ENCODE assay signal across 8 cellular contexts in genomic region chr2:71023553-71024243, GRCh38. TPM values are rescaled to one million over a fixed set of nuclear protein-coding genes. Genes with fewer than 3 reads are reported as not detected.
A peak's percentile ranks its signal among the peaks of the same experiment; 100 is the strongest.
DNase-seq lines count a peak whose midpoint lies in the region; ATAC-seq and TF ChIP-seq lines count a peak whose summit lies in the region.
"Not testable (repeated sequence)": the region's sequence is repeated elsewhere in the genome, so short reads cannot be mapped to it uniquely, and the experiment has no call there.

No MANE protein-coding gene starts in this region.

- not testable (repeated sequence) for H3K4me3 Mint-ChIP-seq in CD4-positive, CD25-positive, alpha-beta regulatory T cell; HFFc6; activated naive CD4-positive, alpha-beta T cell treated with anti-CD3 and anti-CD28 coated beads, Interleukin-2, amount 50 U/mL, for 24 hours

- H3K4me1 Mint-ChIP-seq in CD4-positive, CD25-positive, alpha-beta regulatory T cell; HFFc6 (ENCODE audit: low read depth): not testable (repeated sequence)
- H3K4me1 Mint-ChIP-seq in activated naive CD4-positive, alpha-beta T cell treated with anti-CD3 and anti-CD28 coated beads, Interleukin-2, amount 50 U/mL, for 24 hours = peaks cover 13% of the 10 kb centered on the region

- H3K27me3 ChIP-seq in CD4-positive, CD25-positive, alpha-beta regulatory T cell (ENCODE audit: control insufficient read depth, insufficient read depth, low read length) = not testable (repeated sequence)

- H3K9me3 Mint-ChIP-seq in CD4-positive, CD25-positive, alpha-beta regulatory T cell; HFFc6; activated naive CD4-positive, alpha-beta T cell treated with anti-CD3 and anti-CD28 coated beads, Interleukin-2, amount 50 U/mL, for 24 hours: not testable (repeated sequence)

- not testable (repeated sequence) for H3K36me3 ChIP-seq in CD4-positive, CD25-positive, alpha-beta regulatory T cell (ENCODE audit: control insufficient read depth, insufficient read depth, low read length)

- ATAC-seq in CD4-positive, CD25-positive, alpha-beta regulatory T cell (ENCODE audit: low read depth in 2 of 2) = not testable (repeated sequence)

- H3K4me1 ChIP-seq in CD4-positive, CD25-positive, alpha-beta regulatory T cell (ENCODE audit: control insufficient read depth, insufficient read depth, low read length, poor library complexity, severe bottlenecking) = not testable (repeated sequence)

- not testable (repeated sequence) for H3K27ac ChIP-seq in CD4-positive, CD25-positive, alpha-beta regulatory T cell (ENCODE audit: insufficient read depth, low read length, poor library complexity, severe bottlenecking)

- DNase-seq in CD4-positive, CD25-positive, alpha-beta regulatory T cell = peak in 2 of 3 donors; percentile 32 to 33
- not testable (repeated sequence) for DNase-seq in HFFc6
- DNase-seq in T follicular helper cell (ENCODE audit: low read depth) (peak; percentile 48), glomerular visceral epithelial cell (ENCODE audit: extremely low spot score) (peak; percentile 4)
- peak; percentile 5 to 44 for DNase-seq in activated CD8-positive, alpha-beta memory T cell treated with anti-CD3 and anti-CD28 coated beads for 1 hour (ENCODE audit: extremely low read depth in 1 of 2, low read depth in 1 of 2)
- DNase-seq in stimulated activated CD4-positive, alpha-beta T cell treated with anti-CD3 and anti-CD28 coated beads, Interleukin-12 subunit alpha, Interleukin-12 subunit beta, amount 100 ng/mL, for 4 hours = peak; percentile 63
- DNase-seq in stimulated activated CD8-positive, alpha-beta memory T cell treated with anti-CD3 and anti-CD28 coated beads, Interleukin-4, amount 100 ng/mL, for 48 hours = peak; percentile 75

- H3K27ac Mint-ChIP-seq in CD4-positive, CD25-positive, alpha-beta regulatory T cell = peak overlapping the region; percentile 61 to 72 (median 69)
- H3K27ac Mint-ChIP-seq in HFFc6 = not testable (repeated sequence)
- H3K27ac Mint-ChIP-seq in activated naive CD4-positive, alpha-beta T cell treated with anti-CD3 and anti-CD28 coated beads, Interleukin-2, amount 50 U/mL, for 24 hours = peak overlapping the region; percentile 60

- H3K27me3 Mint-ChIP-seq in CD4-positive, CD25-positive, alpha-beta regulatory T cell; activated naive CD4-positive, alpha-beta T cell treated with anti-CD3 and anti-CD28 coated beads, Interleukin-2, amount 50 U/mL, for 24 hours: not testable (repeated sequence)
- H3K27me3 Mint-ChIP-seq in HFFc6 (ENCODE audit: insufficient read depth) = peaks cover 34% of the 10 kb centered on the region

- H3K4me3 ChIP-seq in CD4-positive, CD25-positive, alpha-beta regulatory T cell (ENCODE audit: low read depth, low read length) = not testable (repeated sequence)

- not testable (repeated sequence) for H3K36me3 Mint-ChIP-seq in CD4-positive, CD25-positive, alpha-beta regulatory T cell; HFFc6 (ENCODE audit: low read depth); activated naive CD4-positive, alpha-beta T cell treated with anti-CD3 and anti-CD28 coated beads, Interleukin-2, amount 50 U/mL, for 24 hours

- not testable (repeated sequence) for H3K9me3 ChIP-seq in CD4-positive, CD25-positive, alpha-beta regulatory T cell (ENCODE audit: control insufficient read depth in 2 of 2, low read length in 2 of 2)

- TF ChIP-seq CTCF in HFFc6 (IDR thresholded peaks at IDR 0.05) = peak; percentile 9; the same call in 1 of the 2 replicates

RNA-seq across cellular contexts. Expression of gene TEX261, which starts 29.0 kb away (rescaled TPM):
- total RNA-seq in CD4-positive, CD25-positive, alpha-beta regulatory T cell = 37.8 TPM
- polyA plus RNA-seq in CD4-positive, CD25-positive, alpha-beta regulatory T cell = 10 to 100 TPM; 30.2 to 35.4 (median 32.6) TPM
- total RNA-seq in HFFc6 (2021; fragmentation: NEBNext Ultra II Directional; extraction: Animal tissue kit (Norgen Biotek cat#: 25700)) = 100 to 1,000 TPM in 3 of 6 experiments, 10 to 100 TPM in 3; 91.6 to 129 (median 103) TPM

RNA-seq across cellular contexts. Expression of gene NAGK, which starts 44.8 kb away (rescaled TPM):
- 89.0 TPM for total RNA-seq in CD4-positive, CD25-positive, alpha-beta regulatory T cell
- 10 to 100 TPM; 63.8 to 81.3 (median 80.3) TPM for polyA plus RNA-seq in CD4-positive, CD25-positive, alpha-beta regulatory T cell
- total RNA-seq in HFFc6 (2021; fragmentation: NEBNext Ultra II Directional; extraction: Animal tissue kit (Norgen Biotek cat#: 25700)) = 100 to 1,000 TPM in 3 of 6 experiments, 10 to 100 TPM in 3; 97.3 to 121 (median 101) TPM

RNA-seq across cellular contexts. Expression of gene ANKRD53, which starts 45.3 kb away (rescaled TPM):
- 0.94 TPM for total RNA-seq in CD4-positive, CD25-positive, alpha-beta regulatory T cell
- polyA plus RNA-seq in CD4-positive, CD25-positive, alpha-beta regulatory T cell = under 1 TPM in 1 of 4 donors, not detected in 3; 0.09 TPM
- 1 to 10 TPM in 3 of 6 experiments, under 1 TPM in 3; 0.64 to 1.1 (median 0.85) TPM for total RNA-seq in HFFc6 (2021; fragmentation: NEBNext Ultra II Directional; extraction: Animal tissue kit (Norgen Biotek cat#: 25700))
